In the genomic region with DNA sequence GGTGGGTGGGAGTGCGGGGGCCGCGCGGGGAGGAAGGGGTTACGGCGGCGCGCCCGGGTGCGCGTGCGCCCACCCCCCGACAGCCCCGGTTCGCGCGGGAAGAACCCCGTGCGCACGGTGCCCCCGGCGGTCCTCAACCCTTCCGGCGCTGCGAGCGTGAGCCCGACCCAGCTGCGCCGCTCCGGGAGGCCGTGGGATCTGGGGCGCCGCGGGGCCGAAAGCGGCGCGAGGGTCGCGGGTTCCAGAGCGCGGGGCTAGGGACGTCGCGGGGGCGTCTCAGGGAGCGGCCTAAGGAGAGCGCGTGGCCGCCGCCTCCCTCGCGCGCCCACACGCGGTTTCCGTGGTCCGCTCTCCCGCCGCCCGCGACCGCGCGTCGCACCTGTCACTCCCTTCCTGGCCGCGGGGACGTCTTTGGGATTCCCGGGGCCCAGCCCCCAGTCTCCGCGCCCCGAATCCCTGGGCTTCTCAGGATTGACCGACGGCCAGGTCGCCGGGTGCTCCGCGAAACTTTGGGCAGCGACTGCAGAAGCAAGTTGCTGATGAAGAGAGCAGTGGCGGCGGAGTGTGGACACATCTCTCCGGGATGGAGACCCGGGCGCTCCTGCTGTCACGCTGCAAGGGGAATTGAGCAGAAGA, we compare ENCODE assay signal across 1 cellular context.
TF ChIP-seq lines count a peak whose summit lies in the region.

No MANE protein-coding gene starts in this region.

TF ChIP-seq in WTC11, 78 proteins besides CTCF, POLR2A, EP300 and RAD21 (continued from another document and continues in another):
- TF ChIP-seq, protein P1, sequence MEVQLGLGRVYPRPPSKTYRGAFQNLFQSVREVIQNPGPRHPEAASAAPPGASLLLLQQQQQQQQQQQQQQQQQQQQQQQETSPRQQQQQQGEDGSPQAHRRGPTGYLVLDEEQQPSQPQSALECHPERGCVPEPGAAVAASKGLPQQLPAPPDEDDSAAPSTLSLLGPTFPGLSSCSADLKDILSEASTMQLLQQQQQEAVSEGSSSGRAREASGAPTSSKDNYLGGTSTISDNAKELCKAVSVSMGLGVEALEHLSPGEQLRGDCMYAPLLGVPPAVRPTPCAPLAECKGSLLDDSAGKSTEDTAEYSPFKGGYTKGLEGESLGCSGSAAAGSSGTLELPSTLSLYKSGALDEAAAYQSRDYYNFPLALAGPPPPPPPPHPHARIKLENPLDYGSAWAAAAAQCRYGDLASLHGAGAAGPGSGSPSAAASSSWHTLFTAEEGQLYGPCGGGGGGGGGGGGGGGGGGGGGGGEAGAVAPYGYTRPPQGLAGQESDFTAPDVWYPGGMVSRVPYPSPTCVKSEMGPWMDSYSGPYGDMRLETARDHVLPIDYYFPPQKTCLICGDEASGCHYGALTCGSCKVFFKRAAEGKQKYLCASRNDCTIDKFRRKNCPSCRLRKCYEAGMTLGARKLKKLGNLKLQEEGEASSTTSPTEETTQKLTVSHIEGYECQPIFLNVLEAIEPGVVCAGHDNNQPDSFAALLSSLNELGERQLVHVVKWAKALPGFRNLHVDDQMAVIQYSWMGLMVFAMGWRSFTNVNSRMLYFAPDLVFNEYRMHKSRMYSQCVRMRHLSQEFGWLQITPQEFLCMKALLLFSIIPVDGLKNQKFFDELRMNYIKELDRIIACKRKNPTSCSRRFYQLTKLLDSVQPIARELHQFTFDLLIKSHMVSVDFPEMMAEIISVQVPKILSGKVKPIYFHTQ (CRISPR knock-in tag; IDR thresholded peaks at IDR 0.05), result no peak
- peak; percentile 36; the same call in 1 of the 2 replicates for TF ChIP-seq FOXK1 (CRISPR knock-in tag; IDR thresholded peaks at IDR 0.05)
- TF ChIP-seq, protein P2, sequence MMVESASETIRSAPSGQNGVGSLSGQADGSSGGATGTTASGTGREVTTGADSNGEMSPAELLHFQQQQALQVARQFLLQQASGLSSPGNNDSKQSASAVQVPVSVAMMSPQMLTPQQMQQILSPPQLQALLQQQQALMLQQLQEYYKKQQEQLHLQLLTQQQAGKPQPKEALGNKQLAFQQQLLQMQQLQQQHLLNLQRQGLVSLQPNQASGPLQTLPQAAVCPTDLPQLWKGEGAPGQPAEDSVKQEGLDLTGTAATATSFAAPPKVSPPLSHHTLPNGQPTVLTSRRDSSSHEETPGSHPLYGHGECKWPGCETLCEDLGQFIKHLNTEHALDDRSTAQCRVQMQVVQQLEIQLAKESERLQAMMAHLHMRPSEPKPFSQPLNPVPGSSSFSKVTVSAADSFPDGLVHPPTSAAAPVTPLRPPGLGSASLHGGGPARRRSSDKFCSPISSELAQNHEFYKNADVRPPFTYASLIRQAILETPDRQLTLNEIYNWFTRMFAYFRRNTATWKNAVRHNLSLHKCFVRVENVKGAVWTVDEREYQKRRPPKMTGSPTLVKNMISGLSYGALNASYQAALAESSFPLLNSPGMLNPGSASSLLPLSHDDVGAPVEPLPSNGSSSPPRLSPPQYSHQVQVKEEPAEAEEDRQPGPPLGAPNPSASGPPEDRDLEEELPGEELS (CRISPR knock-in tag; IDR thresholded peaks at IDR 0.05), result peak; percentile 83; the same call in 1 of the 2 replicates
- TF ChIP-seq OVOL2 (CRISPR knock-in tag; IDR thresholded peaks at IDR 0.05; ENCODE audit: borderline replicate concordance), result no peak
- TF ChIP-seq, protein P3, sequence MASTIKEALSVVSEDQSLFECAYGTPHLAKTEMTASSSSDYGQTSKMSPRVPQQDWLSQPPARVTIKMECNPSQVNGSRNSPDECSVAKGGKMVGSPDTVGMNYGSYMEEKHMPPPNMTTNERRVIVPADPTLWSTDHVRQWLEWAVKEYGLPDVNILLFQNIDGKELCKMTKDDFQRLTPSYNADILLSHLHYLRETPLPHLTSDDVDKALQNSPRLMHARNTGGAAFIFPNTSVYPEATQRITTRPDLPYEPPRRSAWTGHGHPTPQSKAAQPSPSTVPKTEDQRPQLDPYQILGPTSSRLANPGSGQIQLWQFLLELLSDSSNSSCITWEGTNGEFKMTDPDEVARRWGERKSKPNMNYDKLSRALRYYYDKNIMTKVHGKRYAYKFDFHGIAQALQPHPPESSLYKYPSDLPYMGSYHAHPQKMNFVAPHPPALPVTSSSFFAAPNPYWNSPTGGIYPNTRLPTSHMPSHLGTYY (CRISPR knock-in tag; IDR thresholded peaks at IDR 0.05), result no peak
- no peak for TF ChIP-seq MXD4 (CRISPR knock-in tag; IDR thresholded peaks at IDR 0.05; ENCODE audit: borderline replicate concordance)
- TF ChIP-seq, protein P4, sequence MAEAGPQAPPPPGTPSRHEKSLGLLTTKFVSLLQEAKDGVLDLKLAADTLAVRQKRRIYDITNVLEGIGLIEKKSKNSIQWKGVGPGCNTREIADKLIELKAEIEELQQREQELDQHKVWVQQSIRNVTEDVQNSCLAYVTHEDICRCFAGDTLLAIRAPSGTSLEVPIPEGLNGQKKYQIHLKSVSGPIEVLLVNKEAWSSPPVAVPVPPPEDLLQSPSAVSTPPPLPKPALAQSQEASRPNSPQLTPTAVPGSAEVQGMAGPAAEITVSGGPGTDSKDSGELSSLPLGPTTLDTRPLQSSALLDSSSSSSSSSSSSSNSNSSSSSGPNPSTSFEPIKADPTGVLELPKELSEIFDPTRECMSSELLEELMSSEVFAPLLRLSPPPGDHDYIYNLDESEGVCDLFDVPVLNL (CRISPR knock-in tag; IDR thresholded peaks at IDR 0.05; ENCODE audit: borderline replicate concordance, low read depth), result no peak
- TF ChIP-seq FOXJ3 (CRISPR knock-in tag; IDR thresholded peaks at IDR 0.05; ENCODE audit: borderline replicate concordance), result no peak
- TF ChIP-seq KAT7 (CRISPR knock-in tag; IDR thresholded peaks at IDR 0.05; ENCODE audit: borderline replicate concordance), result peak; percentile 61; the same call in 1 of the 2 replicates
- TF ChIP-seq TP53 (CRISPR knock-in tag; IDR thresholded peaks at IDR 0.05), result 0 out of 2 replicates have a peak, but pooled peaks have one; percentile 21
- TF ChIP-seq, protein P5, sequence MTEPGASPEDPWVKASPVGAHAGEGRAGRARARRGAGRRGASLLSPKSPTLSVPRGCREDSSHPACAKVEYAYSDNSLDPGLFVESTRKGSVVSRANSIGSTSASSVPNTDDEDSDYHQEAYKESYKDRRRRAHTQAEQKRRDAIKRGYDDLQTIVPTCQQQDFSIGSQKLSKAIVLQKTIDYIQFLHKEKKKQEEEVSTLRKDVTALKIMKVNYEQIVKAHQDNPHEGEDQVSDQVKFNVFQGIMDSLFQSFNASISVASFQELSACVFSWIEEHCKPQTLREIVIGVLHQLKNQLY (CRISPR knock-in tag; IDR thresholded peaks at IDR 0.05), result no peak
- TF ChIP-seq EMX1 (CRISPR knock-in tag; IDR thresholded peaks at IDR 0.05), result no peak
- TF ChIP-seq ZNF416 (CRISPR knock-in tag; IDR thresholded peaks at IDR 0.05), result no peak
- TF ChIP-seq, protein P6, sequence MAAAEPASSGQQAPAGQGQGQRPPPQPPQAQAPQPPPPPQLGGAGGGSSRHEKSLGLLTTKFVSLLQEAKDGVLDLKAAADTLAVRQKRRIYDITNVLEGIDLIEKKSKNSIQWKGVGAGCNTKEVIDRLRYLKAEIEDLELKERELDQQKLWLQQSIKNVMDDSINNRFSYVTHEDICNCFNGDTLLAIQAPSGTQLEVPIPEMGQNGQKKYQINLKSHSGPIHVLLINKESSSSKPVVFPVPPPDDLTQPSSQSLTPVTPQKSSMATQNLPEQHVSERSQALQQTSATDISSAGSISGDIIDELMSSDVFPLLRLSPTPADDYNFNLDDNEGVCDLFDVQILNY (CRISPR knock-in tag; IDR thresholded peaks at IDR 0.05), result no peak
- no peak for TF ChIP-seq ZNF396 (CRISPR knock-in tag; IDR thresholded peaks at IDR 0.05; ENCODE audit: borderline replicate concordance)
- no peak for TF ChIP-seq ZNF232 (CRISPR knock-in tag; IDR thresholded peaks at IDR 0.05)
- TF ChIP-seq, protein P7, sequence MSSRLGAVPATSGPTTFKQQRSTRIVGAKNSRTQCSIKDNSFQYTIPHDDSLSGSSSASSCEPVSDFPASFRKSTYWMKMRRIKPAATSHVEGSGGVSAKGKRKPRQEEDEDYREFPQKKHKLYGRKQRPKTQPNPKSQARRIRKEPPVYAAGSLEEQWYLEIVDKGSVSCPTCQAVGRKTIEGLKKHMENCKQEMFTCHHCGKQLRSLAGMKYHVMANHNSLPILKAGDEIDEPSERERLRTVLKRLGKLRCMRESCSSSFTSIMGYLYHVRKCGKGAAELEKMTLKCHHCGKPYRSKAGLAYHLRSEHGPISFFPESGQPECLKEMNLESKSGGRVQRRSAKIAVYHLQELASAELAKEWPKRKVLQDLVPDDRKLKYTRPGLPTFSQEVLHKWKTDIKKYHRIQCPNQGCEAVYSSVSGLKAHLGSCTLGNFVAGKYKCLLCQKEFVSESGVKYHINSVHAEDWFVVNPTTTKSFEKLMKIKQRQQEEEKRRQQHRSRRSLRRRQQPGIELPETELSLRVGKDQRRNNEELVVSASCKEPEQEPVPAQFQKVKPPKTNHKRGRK (CRISPR knock-in tag; IDR thresholded peaks at IDR 0.05; ENCODE audit: borderline replicate concordance), result no peak
- TF ChIP-seq, protein P8, sequence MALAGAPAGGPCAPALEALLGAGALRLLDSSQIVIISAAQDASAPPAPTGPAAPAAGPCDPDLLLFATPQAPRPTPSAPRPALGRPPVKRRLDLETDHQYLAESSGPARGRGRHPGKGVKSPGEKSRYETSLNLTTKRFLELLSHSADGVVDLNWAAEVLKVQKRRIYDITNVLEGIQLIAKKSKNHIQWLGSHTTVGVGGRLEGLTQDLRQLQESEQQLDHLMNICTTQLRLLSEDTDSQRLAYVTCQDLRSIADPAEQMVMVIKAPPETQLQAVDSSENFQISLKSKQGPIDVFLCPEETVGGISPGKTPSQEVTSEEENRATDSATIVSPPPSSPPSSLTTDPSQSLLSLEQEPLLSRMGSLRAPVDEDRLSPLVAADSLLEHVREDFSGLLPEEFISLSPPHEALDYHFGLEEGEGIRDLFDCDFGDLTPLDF (CRISPR knock-in tag; IDR thresholded peaks at IDR 0.05), result no peak
- TF ChIP-seq PRRX2 (CRISPR knock-in tag; IDR thresholded peaks at IDR 0.05), result no peak
- TF ChIP-seq, protein P9, sequence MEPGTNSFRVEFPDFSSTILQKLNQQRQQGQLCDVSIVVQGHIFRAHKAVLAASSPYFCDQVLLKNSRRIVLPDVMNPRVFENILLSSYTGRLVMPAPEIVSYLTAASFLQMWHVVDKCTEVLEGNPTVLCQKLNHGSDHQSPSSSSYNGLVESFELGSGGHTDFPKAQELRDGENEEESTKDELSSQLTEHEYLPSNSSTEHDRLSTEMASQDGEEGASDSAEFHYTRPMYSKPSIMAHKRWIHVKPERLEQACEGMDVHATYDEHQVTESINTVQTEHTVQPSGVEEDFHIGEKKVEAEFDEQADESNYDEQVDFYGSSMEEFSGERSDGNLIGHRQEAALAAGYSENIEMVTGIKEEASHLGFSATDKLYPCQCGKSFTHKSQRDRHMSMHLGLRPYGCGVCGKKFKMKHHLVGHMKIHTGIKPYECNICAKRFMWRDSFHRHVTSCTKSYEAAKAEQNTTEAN (CRISPR knock-in tag; IDR thresholded peaks at IDR 0.05), result no peak
- TF ChIP-seq ETV6 (CRISPR knock-in tag; IDR thresholded peaks at IDR 0.05), result no peak
- no peak for TF ChIP-seq CREM (CRISPR knock-in tag; IDR thresholded peaks at IDR 0.05)
- TF ChIP-seq ATF1 (CRISPR knock-in tag; IDR thresholded peaks at IDR 0.05), result 0 out of 2 replicates have a peak, but pooled peaks have one; percentile 46
- TF ChIP-seq, protein P10, sequence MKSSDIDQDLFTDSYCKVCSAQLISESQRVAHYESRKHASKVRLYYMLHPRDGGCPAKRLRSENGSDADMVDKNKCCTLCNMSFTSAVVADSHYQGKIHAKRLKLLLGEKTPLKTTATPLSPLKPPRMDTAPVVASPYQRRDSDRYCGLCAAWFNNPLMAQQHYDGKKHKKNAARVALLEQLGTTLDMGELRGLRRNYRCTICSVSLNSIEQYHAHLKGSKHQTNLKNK (CRISPR knock-in tag; IDR thresholded peaks at IDR 0.05), result no peak
- TF ChIP-seq ZNF138 (CRISPR knock-in tag; conservative IDR thresholded peaks at IDR 0.05), result no peak
- TF ChIP-seq ZNF121 (CRISPR knock-in tag; IDR thresholded peaks at IDR 0.05), result no peak
- peak; percentile 7; the same call in 1 of the 2 replicates for TF ChIP-seq ZNF317 (CRISPR knock-in tag; IDR thresholded peaks at IDR 0.05; ENCODE audit: borderline replicate concordance, low read depth)
- TF ChIP-seq ZNF423 (CRISPR knock-in tag; IDR thresholded peaks at IDR 0.05), result peak; percentile 75; the same call in 1 of the 2 replicates
- no peak for TF ChIP-seq JAZF1 (CRISPR knock-in tag; IDR thresholded peaks at IDR 0.05)
- no peak for TF ChIP-seq SMAD4 (CRISPR knock-in tag; IDR thresholded peaks at IDR 0.05)
- TF ChIP-seq, protein P11, sequence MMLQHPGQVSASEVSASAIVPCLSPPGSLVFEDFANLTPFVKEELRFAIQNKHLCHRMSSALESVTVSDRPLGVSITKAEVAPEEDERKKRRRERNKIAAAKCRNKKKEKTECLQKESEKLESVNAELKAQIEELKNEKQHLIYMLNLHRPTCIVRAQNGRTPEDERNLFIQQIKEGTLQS (CRISPR knock-in tag; conservative IDR thresholded peaks at IDR 0.05), result no peak
- TF ChIP-seq, protein P12, sequence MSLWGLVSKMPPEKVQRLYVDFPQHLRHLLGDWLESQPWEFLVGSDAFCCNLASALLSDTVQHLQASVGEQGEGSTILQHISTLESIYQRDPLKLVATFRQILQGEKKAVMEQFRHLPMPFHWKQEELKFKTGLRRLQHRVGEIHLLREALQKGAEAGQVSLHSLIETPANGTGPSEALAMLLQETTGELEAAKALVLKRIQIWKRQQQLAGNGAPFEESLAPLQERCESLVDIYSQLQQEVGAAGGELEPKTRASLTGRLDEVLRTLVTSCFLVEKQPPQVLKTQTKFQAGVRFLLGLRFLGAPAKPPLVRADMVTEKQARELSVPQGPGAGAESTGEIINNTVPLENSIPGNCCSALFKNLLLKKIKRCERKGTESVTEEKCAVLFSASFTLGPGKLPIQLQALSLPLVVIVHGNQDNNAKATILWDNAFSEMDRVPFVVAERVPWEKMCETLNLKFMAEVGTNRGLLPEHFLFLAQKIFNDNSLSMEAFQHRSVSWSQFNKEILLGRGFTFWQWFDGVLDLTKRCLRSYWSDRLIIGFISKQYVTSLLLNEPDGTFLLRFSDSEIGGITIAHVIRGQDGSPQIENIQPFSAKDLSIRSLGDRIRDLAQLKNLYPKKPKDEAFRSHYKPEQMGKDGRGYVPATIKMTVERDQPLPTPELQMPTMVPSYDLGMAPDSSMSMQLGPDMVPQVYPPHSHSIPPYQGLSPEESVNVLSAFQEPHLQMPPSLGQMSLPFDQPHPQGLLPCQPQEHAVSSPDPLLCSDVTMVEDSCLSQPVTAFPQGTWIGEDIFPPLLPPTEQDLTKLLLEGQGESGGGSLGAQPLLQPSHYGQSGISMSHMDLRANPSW (CRISPR knock-in tag; conservative IDR thresholded peaks at IDR 0.05; ENCODE audit: low read depth), result no peak
- TF ChIP-seq, protein P13, sequence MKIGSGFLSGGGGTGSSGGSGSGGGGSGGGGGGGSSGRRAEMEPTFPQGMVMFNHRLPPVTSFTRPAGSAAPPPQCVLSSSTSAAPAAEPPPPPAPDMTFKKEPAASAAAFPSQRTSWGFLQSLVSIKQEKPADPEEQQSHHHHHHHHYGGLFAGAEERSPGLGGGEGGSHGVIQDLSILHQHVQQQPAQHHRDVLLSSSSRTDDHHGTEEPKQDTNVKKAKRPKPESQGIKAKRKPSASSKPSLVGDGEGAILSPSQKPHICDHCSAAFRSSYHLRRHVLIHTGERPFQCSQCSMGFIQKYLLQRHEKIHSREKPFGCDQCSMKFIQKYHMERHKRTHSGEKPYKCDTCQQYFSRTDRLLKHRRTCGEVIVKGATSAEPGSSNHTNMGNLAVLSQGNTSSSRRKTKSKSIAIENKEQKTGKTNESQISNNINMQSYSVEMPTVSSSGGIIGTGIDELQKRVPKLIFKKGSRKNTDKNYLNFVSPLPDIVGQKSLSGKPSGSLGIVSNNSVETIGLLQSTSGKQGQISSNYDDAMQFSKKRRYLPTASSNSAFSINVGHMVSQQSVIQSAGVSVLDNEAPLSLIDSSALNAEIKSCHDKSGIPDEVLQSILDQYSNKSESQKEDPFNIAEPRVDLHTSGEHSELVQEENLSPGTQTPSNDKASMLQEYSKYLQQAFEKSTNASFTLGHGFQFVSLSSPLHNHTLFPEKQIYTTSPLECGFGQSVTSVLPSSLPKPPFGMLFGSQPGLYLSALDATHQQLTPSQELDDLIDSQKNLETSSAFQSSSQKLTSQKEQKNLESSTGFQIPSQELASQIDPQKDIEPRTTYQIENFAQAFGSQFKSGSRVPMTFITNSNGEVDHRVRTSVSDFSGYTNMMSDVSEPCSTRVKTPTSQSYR (CRISPR knock-in tag; IDR thresholded peaks at IDR 0.05), result no peak
- TF ChIP-seq JUN (CRISPR knock-in tag; IDR thresholded peaks at IDR 0.05), result peak; percentile 1; the same call in 1 of the 2 replicates
